ENCODE assay signal across 32 cellular contexts in the genomic region with DNA sequence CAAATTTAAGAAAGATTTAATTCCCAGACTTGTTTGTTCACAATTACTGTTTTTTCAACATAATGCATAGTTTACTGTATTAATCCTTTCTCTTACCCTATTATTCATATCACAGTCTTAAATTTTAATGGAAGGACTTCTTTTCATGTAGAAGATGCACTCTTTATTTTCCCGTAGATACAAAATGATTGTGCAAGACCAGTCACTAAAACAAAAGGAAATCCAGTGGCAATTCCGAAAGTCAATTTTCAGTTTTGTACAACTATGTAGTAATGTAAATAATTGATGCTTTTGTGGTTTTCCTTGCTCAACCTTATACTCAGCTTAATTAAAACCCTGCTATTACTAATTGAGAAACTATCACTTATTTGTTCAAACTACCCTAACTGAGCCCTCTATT.
"Had no signal": no experiment of that assay in that cellular context is flagged by ENCODE, and none has a peak within 500 bp of the region (broad histone marks: within the 10 kb centered on the region; RNA-seq: fewer than 3 reads in every experiment).

No MANE protein-coding gene starts in this region.

- H3K27me3 ChIP-seq: body of pancreas, brain microvascular endothelial cell, breast epithelium had no signal

- DNase-seq: activated CD4-positive, alpha-beta memory T cell treated with anti-CD3 and anti-CD28 coated beads, Interleukin-2, amount 10 ng/mL, durations not matched to agents 7 days and 5 days; activated CD4-positive, alpha-beta T cell treated with anti-CD3 and anti-CD28 coated beads for 1 hour; activated CD4-positive, alpha-beta T cell treated with anti-CD3 and anti-CD28 coated beads for 36 hours; activated CD4-positive, alpha-beta T cell treated with anti-CD3 and anti-CD28 coated beads for 48 hours; activated CD4-positive, alpha-beta T cell treated with anti-CD3 and anti-CD28 coated beads, Interleukin-2, amount 10 ng/mL, durations not matched to agents 7 days and 5 days; activated CD4-positive, alpha-beta T cell treated with anti-CD3 and anti-CD28 coated beads, Interleukin-2, amount 50 U/mL, for 48 hours; activated CD4-positive, CD25-positive, alpha-beta regulatory T cell; activated CD8-positive, alpha-beta memory T cell treated with anti-CD3 and anti-CD28 coated beads for 24 hours; activated CD8-positive, alpha-beta memory T cell treated with anti-CD3 and anti-CD28 coated beads, Interleukin-2, amount 10 ng/mL, durations not matched to agents 7 days and 5 days; activated CD8-positive, alpha-beta memory T cell treated with anti-CD3 and anti-CD28 coated beads, Interleukin-2, amount 50 U/mL, for 48 hours; activated CD8-positive, alpha-beta T cell treated with anti-CD3 and anti-CD28 coated beads, Interleukin-2, amount 10 ng/mL, durations not matched to agents 7 days and 5 days; activated effector memory CD4-positive, alpha-beta T cell treated with Interleukin-2 at 50 U/mL for 16 hours; activated gamma-delta T cell; activated naive CD4-positive, alpha-beta T cell treated with anti-CD3 and anti-CD28 coated beads, Interleukin-2, amount 10 ng/mL, durations not matched to agents 7 days and 5 days; activated naive CD4-positive, alpha-beta T cell treated with Interleukin-2 at 50 U/mL for 16 hours; activated naive CD8-positive, alpha-beta T cell treated with anti-CD3 and anti-CD28 coated beads, Interleukin-2, amount 10 ng/mL, durations not matched to agents 7 days and 5 days; activated naive CD8-positive, alpha-beta T cell treated with anti-CD3 and anti-CD28 coated beads, Interleukin-2, amount 50 U/mL, for 24 hours; activated T-cell treated with anti-CD3 and anti-CD28 coated beads, Interleukin-2, amount 50 U/mL, for 24 hours; activated T-cell treated with anti-CD3 and anti-CD28 coated beads, Interleukin-2, amount 50 U/mL, for 48 hours; amygdala; aorta; body of pancreas; brain microvascular endothelial cell; central memory CD4-positive, alpha-beta T cell; T-helper 1 cell; T-helper 2 cell; T-helper 9 cell; WERI-Rb-1 had no signal

- H3K4me1 ChIP-seq: body of pancreas, breast epithelium had no signal

- FAIRE-seq: astrocyte had no signal

- H3K36me3 ChIP-seq: brain microvascular endothelial cell, breast epithelium, WERI-Rb-1 had no signal

- H3K27ac ChIP-seq: body of pancreas, brain microvascular endothelial cell, breast epithelium, WERI-Rb-1 had no signal

- ATAC-seq: activated CD4-positive, alpha-beta T cell treated with anti-CD3 and anti-CD28 coated beads for 36 hours; activated CD4-positive, CD25-positive, alpha-beta regulatory T cell treated with anti-CD3 and anti-CD28 coated beads, Interleukin-2, amount 50 U/mL, for 24 hours; activated CD8-positive, alpha-beta memory T cell treated with anti-CD3 and anti-CD28 coated beads, Interleukin-2, amount 10 ng/mL, durations not matched to agents 7 days and 5 days; activated CD8-positive, alpha-beta T cell treated with anti-CD3 and anti-CD28 coated beads, Interleukin-2, amount 10 ng/mL, durations not matched to agents 7 days and 5 days; activated naive CD8-positive, alpha-beta T cell treated with anti-CD3 and anti-CD28 coated beads, Interleukin-2, amount 50 U/mL, for 24 hours; body of pancreas; WTC11 had no signal

- H3K4me3 ChIP-seq: body of pancreas, breast epithelium had no signal

- H3K9me3 ChIP-seq: body of pancreas, breast epithelium had no signal
